Comparison of ENCODE assay signal across 20 cellular contexts in the genomic region with DNA sequence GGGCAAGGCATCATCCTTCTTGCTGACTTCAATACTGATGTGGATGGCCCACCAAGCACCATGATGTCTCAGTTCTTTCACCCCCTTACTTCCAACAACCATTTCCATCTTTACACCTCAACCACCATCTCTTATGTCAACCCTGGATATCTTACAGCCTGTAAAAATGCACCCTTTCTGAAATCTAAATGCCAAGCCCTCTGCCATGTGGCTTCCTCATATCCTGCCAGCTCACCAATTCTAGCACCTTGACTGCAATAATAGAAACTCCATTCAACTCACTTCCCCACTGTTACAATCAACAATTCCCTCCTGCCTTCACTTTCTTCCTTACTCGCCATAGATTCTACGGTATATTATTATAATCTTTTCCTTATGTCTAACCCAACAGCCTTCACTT. TPM values are rescaled to one million over a fixed set of nuclear protein-coding genes. Genes with fewer than 3 reads are reported as not detected.
"Had no signal": no experiment of that assay in that cellular context is flagged by ENCODE, and none has a peak within 500 bp of the region (broad histone marks: within the 10 kb centered on the region; RNA-seq: fewer than 3 reads in every experiment).

No MANE protein-coding gene starts in this region.

- DNase-seq: IMR-90, Kasumi-1, MM.1S, NCI-H1092 treated with DMSO at 0.1 percent for 48 hours, NCI-H1436, NCI-H187, NCI-H2029, NCI-H2081 treated with DMSO at 0.1 percent for 48 hours, NCI-H2171, NCI-H226, NCI-H510A, NCI-H524 treated with DMSO at 0.1 percent for 48 hours, NCI-H774, Right ventricle myocardium superior, SIG-M5 had no signal

- ATAC-seq: HepG2 had no signal

- FAIRE-seq: HepG2, RCC 7860 had no signal

RNA-seq across cellular contexts. Expression of a gene that starts 57.9 kb away (rescaled TPM):
- total RNA-seq: HepG2, HT1080, IMR-90, M059J, SJSA1 had no signal
